ENCODE assay signal across 8 cellular contexts in genomic region chr2:238061310-238062202, GRCh38. TPM values are rescaled to one million over a fixed set of nuclear protein-coding genes. Genes with fewer than 3 reads are reported as not detected.
DNase-seq lines count a peak whose midpoint lies in the region; ATAC-seq and TF ChIP-seq lines count a peak whose summit lies in the region.

No MANE protein-coding gene starts in this region.

- H3K27me3 Mint-ChIP-seq in activated T-helper 2 cell treated with anti-CD3 and anti-CD28 coated beads, Interferon-gamma antibody, Interleukin-2, Interleukin-4, amounts not matched to agents 10 μg/mL and 5 μg/mL and 100 μg/mL, durations not matched to agents 14 hours and 24 hours and 36 hours (ENCODE audit: low read depth): peaks cover 2% of the 10 kb centered on the region

- intact Hi-C loops in activated T-helper 2 cell treated with anti-CD3 and anti-CD28 coated beads, Interferon-gamma antibody, Interleukin-2, Interleukin-4, amounts not matched to agents 10 μg/mL and 5 μg/mL and 100 μg/mL, durations not matched to agents 14 hours and 24 hours and 36 hours (cut with micrococcal nuclease): loop anchor here (2.0 to 10.0 kb wide), 7 partner anchors 34 to 627 kb away; partner anchors contain the start of gene PER2
- intact Hi-C loops in prostate gland (cut with DNase I): loop anchor here (5.0 kb wide), 2 partner anchors 139 to 204 kb away; partner anchors contain the start of gene RAMP1

- H3K4me3 ChIP-seq in prostate gland: peak overlapping the region; percentile 88 to 92

- H3K27me3 ChIP-seq in prostate gland (replicated peaks; ENCODE audit: insufficient read depth): no peaks in the 10 kb centered on the region

- peak; percentile 54 for DNase-seq in AG08396 (ENCODE audit: low spot score)
- peak; percentile 39 for DNase-seq in GM13977 (ENCODE audit: low spot score)
- peak; percentile 71 for DNase-seq in NCI-H82 (lab: John Stamatoyannopoulos, UW)
- DNase-seq in activated T-helper 2 cell treated with anti-CD3 and anti-CD28 coated beads, Interferon-gamma antibody, Interleukin-2, Interleukin-4, amounts not matched to agents 10 μg/mL and 5 μg/mL and 100 μg/mL, durations not matched to agents 14 hours and 24 hours and 36 hours (ENCODE audit: low spot score): no peak
- peak; percentile 68 for DNase-seq in glomerular visceral epithelial cell (ENCODE audit: extremely low spot score)
- DNase-seq in prostate gland (ENCODE audit: low spot score): peak; percentile 18
- DNase-seq in T1000 (lab: John Stamatoyannopoulos, UW): no peak

- ATAC-seq in HG03064 (IDR thresholded peaks at IDR 0.05; ENCODE audit: low read depth, unreplicated experiment): peak; percentile 19

- H3K36me3 Mint-ChIP-seq in activated T-helper 2 cell treated with anti-CD3 and anti-CD28 coated beads, Interferon-gamma antibody, Interleukin-2, Interleukin-4, amounts not matched to agents 10 μg/mL and 5 μg/mL and 100 μg/mL, durations not matched to agents 14 hours and 24 hours and 36 hours (ENCODE audit: low read depth): peaks cover 60% of the 10 kb centered on the region

- H3K36me3 ChIP-seq in prostate gland: peaks cover 0 to 4% of the 10 kb centered on the region in 2 donors

- peaks cover 4% of the 10 kb centered on the region for H3K4me1 ChIP-seq in prostate gland (replicated peaks)

- TF ChIP-seq CTCF in GM13977 (IDR thresholded peaks at IDR 0.05; ENCODE audit: extremely low read depth, insufficient read depth, missing control alignments): no peak
- no peak for TF ChIP-seq CTCF in prostate gland (IDR thresholded peaks at IDR 0.05)

- TF ChIP-seq POLR2A in prostate gland (IDR thresholded peaks at IDR 0.05): no peak

- peak overlapping the region; percentile 92 for H3K27ac Mint-ChIP-seq in activated T-helper 2 cell treated with anti-CD3 and anti-CD28 coated beads, Interferon-gamma antibody, Interleukin-2, Interleukin-4, amounts not matched to agents 10 μg/mL and 5 μg/mL and 100 μg/mL, durations not matched to agents 14 hours and 24 hours and 36 hours

- H3K27ac ChIP-seq in prostate gland: peak overlapping the region; percentile 67 to 73

- peak overlapping the region; percentile 89 for H3K4me3 Mint-ChIP-seq in activated T-helper 2 cell treated with anti-CD3 and anti-CD28 coated beads, Interferon-gamma antibody, Interleukin-2, Interleukin-4, amounts not matched to agents 10 μg/mL and 5 μg/mL and 100 μg/mL, durations not matched to agents 14 hours and 24 hours and 36 hours (ENCODE audit: low read depth)

- 3% methylated on average over 27 of the region's 30 CpGs for WGBS in prostate gland

- H3K9me3 ChIP-seq in prostate gland: no peaks in the 10 kb centered on the region

- in situ Hi-C loops in GM13977 (cut with MboI; ENCODE audit: low pct_unique_long_range_greater_than_20kb, low sequenced_read_pairs, unreplicated experiment): no loop called here

- peaks cover 56% of the 10 kb centered on the region for H3K4me1 Mint-ChIP-seq in activated T-helper 2 cell treated with anti-CD3 and anti-CD28 coated beads, Interferon-gamma antibody, Interleukin-2, Interleukin-4, amounts not matched to agents 10 μg/mL and 5 μg/mL and 100 μg/mL, durations not matched to agents 14 hours and 24 hours and 36 hours (ENCODE audit: low read depth)

- H3K9me3 Mint-ChIP-seq in activated T-helper 2 cell treated with anti-CD3 and anti-CD28 coated beads, Interferon-gamma antibody, Interleukin-2, Interleukin-4, amounts not matched to agents 10 μg/mL and 5 μg/mL and 100 μg/mL, durations not matched to agents 14 hours and 24 hours and 36 hours: peaks cover 6% of the 10 kb centered on the region

RNA-seq across cellular contexts. Expression of gene SCLY, which starts 0.8 kb away (rescaled TPM):
- total RNA-seq in activated T-helper 2 cell treated with anti-CD3 and anti-CD28 coated beads, Interferon-gamma antibody, Interleukin-2, Interleukin-4, amounts not matched to agents 10 μg/mL and 5 μg/mL and 100 μg/mL, durations not matched to agents 14 hours and 24 hours and 36 hours: 98.6 and 102 TPM in 2 replicates
- 10 to 100 TPM; 11.5 to 16.1 TPM for total RNA-seq in prostate gland

RNA-seq across cellular contexts. Expression of gene ESPNL, which starts 38.6 kb away (rescaled TPM):
- total RNA-seq in activated T-helper 2 cell treated with anti-CD3 and anti-CD28 coated beads, Interferon-gamma antibody, Interleukin-2, Interleukin-4, amounts not matched to agents 10 μg/mL and 5 μg/mL and 100 μg/mL, durations not matched to agents 14 hours and 24 hours and 36 hours: 0.07 and 0.14 TPM in 2 replicates
- total RNA-seq in prostate gland: 1 to 10 TPM in 1 of 2 donors, under 1 TPM in 1; 0.68 to 3.9 TPM

Comparison
In these comparisons a context has a peak if more than half of its experiments do, and no peak if none do; other contexts are left out.
1. DNase-seq: peak in AG08396 (single experiment), GM13977 (single experiment), NCI-H82 (single experiment), glomerular visceral epithelial cell (single experiment) and prostate gland (single experiment); none in activated T-helper 2 cell treated with anti-CD3 and anti-CD28 coated beads, Interferon-gamma antibody, Interleukin-2, Interleukin-4, amounts not matched to agents 10 μg/mL and 5 μg/mL and 100 μg/mL, durations not matched to agents 14 hours and 24 hours and 36 hours (single experiment) and T1000 (single experiment).